Comparison of ENCODE assay signal across 8 cellular contexts in the genomic region with DNA sequence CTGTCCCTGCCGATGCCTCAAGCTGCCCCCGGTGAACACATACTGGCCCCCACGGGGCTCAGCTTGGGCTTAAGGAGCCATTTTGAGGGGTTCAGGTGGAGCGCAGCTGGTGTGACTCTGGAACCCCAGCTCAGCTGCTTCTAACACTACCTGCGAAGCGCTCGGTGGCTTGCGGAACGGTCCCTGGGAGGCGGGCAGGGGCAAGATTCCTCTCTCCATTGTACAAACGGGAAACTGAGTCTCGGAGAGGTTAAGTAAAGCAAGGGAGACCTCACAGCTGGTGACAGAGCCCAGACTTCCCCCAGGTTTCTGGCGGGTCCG. TPM values are rescaled to one million over a fixed set of nuclear protein-coding genes. Genes with fewer than 3 reads are reported as not detected.
DNase-seq lines count a peak whose midpoint lies in the region; ATAC-seq and TF ChIP-seq lines count a peak whose summit lies in the region.

No MANE protein-coding gene starts in this region.

- H3K4me3 ChIP-seq in iPS-15b (ENCODE audit: low read depth, low read length): peak overlapping the region; percentile 46
- no peak overlapping the region for H3K4me3 ChIP-seq in lower leg skin (ENCODE audit: low read depth, poor library complexity, severe bottlenecking)

- peak overlapping the region; percentile 63 for H3K4me3 Mint-ChIP-seq in T-helper 2 cell treated with Interferon-gamma antibody and Interleukin-4, amounts not matched to agents 5 μg/mL and 100 μg/mL, for 36 hours
- peak overlapping the region; percentile 45 for H3K4me3 Mint-ChIP-seq in activated CD4-positive, alpha-beta memory T cell treated with anti-CD3 and anti-CD28 coated beads for 36 hours
- H3K4me3 Mint-ChIP-seq in stimulated activated naive B cell treated with anti-CD40 and anti-IgM and Interleukin-4, amounts not matched to agents 10 μg/mL and 1 μg/mL and 100 μg/mL, for 72 hours: peak overlapping the region; percentile 61 to 71

- H3K9me3 ChIP-seq in iPS-15b (ENCODE audit: control insufficient read depth, insufficient read depth, low read length): no peaks in the 10 kb centered on the region

- no peaks in the 10 kb centered on the region for H3K9me3 Mint-ChIP-seq in T-helper 2 cell treated with Interferon-gamma antibody and Interleukin-4, amounts not matched to agents 5 μg/mL and 100 μg/mL, for 36 hours
- no peaks in the 10 kb centered on the region for H3K9me3 Mint-ChIP-seq in activated CD4-positive, alpha-beta memory T cell treated with anti-CD3 and anti-CD28 coated beads for 36 hours
- no peaks in the 10 kb centered on the region for H3K9me3 Mint-ChIP-seq in stimulated activated naive B cell treated with anti-CD40 and anti-IgM and Interleukin-4, amounts not matched to agents 10 μg/mL and 1 μg/mL and 100 μg/mL, for 72 hours

- peaks cover 2% of the 10 kb centered on the region for H3K36me3 ChIP-seq in iPS-15b (ENCODE audit: control insufficient read depth, insufficient read depth, low read length)

- H3K27ac Mint-ChIP-seq in T-helper 2 cell treated with Interferon-gamma antibody and Interleukin-4, amounts not matched to agents 5 μg/mL and 100 μg/mL, for 36 hours: no peak overlapping the region
- H3K27ac Mint-ChIP-seq in activated CD4-positive, alpha-beta memory T cell treated with anti-CD3 and anti-CD28 coated beads for 36 hours: no peak overlapping the region
- no peak overlapping the region for H3K27ac Mint-ChIP-seq in stimulated activated naive B cell treated with anti-CD40 and anti-IgM and Interleukin-4, amounts not matched to agents 10 μg/mL and 1 μg/mL and 100 μg/mL, for 72 hours

- no peak overlapping the region for H3K9ac ChIP-seq in iPS-15b (ENCODE audit: low read depth, low read length)

- POLR2A ChIA-PET in activated CD4-positive, alpha-beta memory T cell treated with anti-CD3 and anti-CD28 coated beads for 36 hours (lab: Charles Lee): interaction anchor here (1.1 to 1.8 kb wide), 9 partner anchors 12 to 102 kb away, joined by 3 to 18 read pairs (median 5); a partner anchor contains a TSS

- CTCF ChIA-PET in activated CD4-positive, alpha-beta memory T cell treated with anti-CD3 and anti-CD28 coated beads for 36 hours (lab: Charles Lee): interaction anchor here (0.6 to 10.9 kb wide), 75 partner anchors 9 to 639 kb away, joined by 3 to 438 read pairs (median 5); a partner anchor contains a TSS

- ATAC-seq in stimulated activated naive B cell treated with anti-CD40 and anti-IgM and Interleukin-4, amounts not matched to agents 10 μg/mL and 1 μg/mL and 100 μg/mL, for 72 hours (replicated peaks): no peak
- no peak for ATAC-seq in HG03135 (IDR thresholded peaks at IDR 0.05; ENCODE audit: unreplicated experiment)

- no peak for TF ChIP-seq CTCF in lower leg skin (IDR thresholded peaks at IDR 0.05)

- no peak for DNase-seq in T-helper 2 cell treated with Interferon-gamma antibody and Interleukin-4, amounts not matched to agents 5 μg/mL and 100 μg/mL, for 36 hours (ENCODE audit: low spot score)
- DNase-seq in T-helper 2 cell (no peak), lower leg skin (ENCODE audit: low spot score in 2 of 2) (no peak), NCI-H1694 (lab: John Stamatoyannopoulos, UW) (no peak)
- no peak for DNase-seq in activated CD4-positive, alpha-beta memory T cell treated with anti-CD3 and anti-CD28 coated beads for 36 hours
- DNase-seq in stimulated activated naive B cell treated with anti-CD40 and anti-IgM and Interleukin-4, amounts not matched to agents 10 μg/mL and 1 μg/mL and 100 μg/mL, for 72 hours: no peak

- no peaks in the 10 kb centered on the region for H3K36me3 Mint-ChIP-seq in T-helper 2 cell treated with Interferon-gamma antibody and Interleukin-4, amounts not matched to agents 5 μg/mL and 100 μg/mL, for 36 hours (ENCODE audit: low read depth)
- H3K36me3 Mint-ChIP-seq in activated CD4-positive, alpha-beta memory T cell treated with anti-CD3 and anti-CD28 coated beads for 36 hours: no peaks in the 10 kb centered on the region
- peaks cover 0 to 3% of the 10 kb centered on the region in 2 donors for H3K36me3 Mint-ChIP-seq in stimulated activated naive B cell treated with anti-CD40 and anti-IgM and Interleukin-4, amounts not matched to agents 10 μg/mL and 1 μg/mL and 100 μg/mL, for 72 hours

- H3K27me3 ChIP-seq in iPS-15b (ENCODE audit: control insufficient read depth, insufficient read depth, low read length): peaks cover 2% of the 10 kb centered on the region

- 74 to 75% methylated on average over 14 of the region's 14 CpGs for WGBS in lower leg skin, 2 donors

- intact Hi-C loops in activated CD4-positive, alpha-beta memory T cell treated with anti-CD3 and anti-CD28 coated beads for 36 hours (cut with micrococcal nuclease): loop anchor here (5.0 kb wide), 1 partner anchor 326 kb away; no protein-coding TSS in a partner anchor
- intact Hi-C loops in lower leg skin (cut with DNase I; ENCODE audit: low total_unique reads): loop anchor here (5.0 kb wide), 1 partner anchor 81 kb away; no protein-coding TSS in a partner anchor

- no peaks in the 10 kb centered on the region for H3K4me1 ChIP-seq in iPS-15b (ENCODE audit: control insufficient read depth, insufficient read depth, low read length)

- no peaks in the 10 kb centered on the region for H3K27me3 Mint-ChIP-seq in T-helper 2 cell treated with Interferon-gamma antibody and Interleukin-4, amounts not matched to agents 5 μg/mL and 100 μg/mL, for 36 hours (ENCODE audit: low read depth)
- H3K27me3 Mint-ChIP-seq in activated CD4-positive, alpha-beta memory T cell treated with anti-CD3 and anti-CD28 coated beads for 36 hours: no peaks in the 10 kb centered on the region
- no peaks in the 10 kb centered on the region for H3K27me3 Mint-ChIP-seq in stimulated activated naive B cell treated with anti-CD40 and anti-IgM and Interleukin-4, amounts not matched to agents 10 μg/mL and 1 μg/mL and 100 μg/mL, for 72 hours

- H3K4me1 Mint-ChIP-seq in T-helper 2 cell treated with Interferon-gamma antibody and Interleukin-4, amounts not matched to agents 5 μg/mL and 100 μg/mL, for 36 hours (ENCODE audit: low read depth): peaks cover 14% of the 10 kb centered on the region
- H3K4me1 Mint-ChIP-seq in activated CD4-positive, alpha-beta memory T cell treated with anti-CD3 and anti-CD28 coated beads for 36 hours (ENCODE audit: low read depth): peaks cover 20% of the 10 kb centered on the region
- H3K4me1 Mint-ChIP-seq in stimulated activated naive B cell treated with anti-CD40 and anti-IgM and Interleukin-4, amounts not matched to agents 10 μg/mL and 1 μg/mL and 100 μg/mL, for 72 hours: peaks cover 11 to 21% of the 10 kb centered on the region in 2 donors

- no peak for TF ChIP-seq POLR2A in lower leg skin (IDR thresholded peaks at IDR 0.05)

RNA-seq across cellular contexts. Expression of a gene that starts 11.8 kb away (rescaled TPM):
- total RNA-seq in activated CD4-positive, alpha-beta memory T cell treated with anti-CD3 and anti-CD28 coated beads for 36 hours: 10 to 100 TPM; 69.3 to 69.7 TPM
- 10 to 100 TPM; 20.6 to 31.0 (median 28.9) TPM for total RNA-seq in lower leg skin

RNA-seq across cellular contexts. Expression of a gene that starts 31.5 kb away (rescaled TPM):
- total RNA-seq in activated CD4-positive, alpha-beta memory T cell treated with anti-CD3 and anti-CD28 coated beads for 36 hours: 10 to 100 TPM; 21.8 to 24.7 TPM
- total RNA-seq in lower leg skin: 10 to 100 TPM; 26.5 to 42.5 (median 31.9) TPM

RNA-seq across cellular contexts. Expression of a gene that starts 31.9 kb away (rescaled TPM):
- 1 to 10 TPM in 1 of 2 experiments, under 1 TPM in 1; 0.67 to 1.1 TPM for total RNA-seq in activated CD4-positive, alpha-beta memory T cell treated with anti-CD3 and anti-CD28 coated beads for 36 hours
- total RNA-seq in lower leg skin: 100 to 1,000 TPM; 371 to 689 (median 435) TPM

Comparison
In these comparisons a context has a peak if more than half of its experiments do, and no peak if none do; other contexts are left out.
1. RNA of a gene that starts 31.9 kb away (total RNA-seq): 371 to 689 TPM in lower leg skin; 0.67 to 1.1 TPM in activated CD4-positive, alpha-beta memory T cell treated with anti-CD3 and anti-CD28 coated beads for 36 hours; every median in the first group is over 100 times any median in the second.
2. Peak in every context shown above with its lines, with median percentiles within 50 percentile points of each other: H3K4me3 Mint-ChIP-seq.